Comparison of ENCODE assay signal across 10 cellular contexts in the genomic region with DNA sequence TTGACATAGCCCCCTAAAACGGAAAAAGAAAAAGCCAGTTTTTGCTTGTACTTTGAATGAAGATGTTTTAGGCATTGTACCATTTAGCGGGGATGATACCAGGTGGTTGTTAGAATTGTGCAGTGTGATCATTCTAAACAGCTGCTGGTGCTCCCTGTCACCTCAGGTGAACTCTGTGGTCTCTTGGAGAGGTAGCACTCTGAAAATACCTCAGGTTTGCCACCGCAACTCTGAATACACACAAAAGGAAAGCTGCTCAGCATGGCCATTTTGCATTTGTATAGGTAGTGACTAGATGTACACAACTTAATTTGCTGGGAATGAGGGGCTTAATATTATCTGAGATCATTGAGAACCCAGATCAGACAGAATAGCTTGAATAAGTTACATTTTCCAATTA.
"Had no signal": no experiment of that assay in that cellular context is flagged by ENCODE, and none has a peak within 500 bp of the region (broad histone marks: within the 10 kb centered on the region; RNA-seq: fewer than 3 reads in every experiment).

No MANE protein-coding gene starts in this region.

- H3K9me3 Mint-ChIP-seq: immature natural killer cell; naive thymus-derived CD4-positive, alpha-beta T cell had no signal

- DNase-seq: activated CD4-positive, alpha-beta T cell treated with anti-CD3 and anti-CD28 coated beads for 48 hours; activated naive CD4-positive, alpha-beta T cell treated with Interleukin-2 at 50 U/mL for 16 hours; hypothalamus; immature natural killer cell; left cardiac atrium; naive thymus-derived CD4-positive, alpha-beta T cell; stimulated activated CD4-positive, alpha-beta T cell treated with anti-CD3 and anti-CD28 coated beads, Interleukin-15, amount 100 ng/mL, for 24 hours; stimulated activated CD4-positive, alpha-beta T cell treated with anti-CD3 and anti-CD28 coated beads, Interleukin-4, amount 100 ng/mL, for 4 hours; stomach had no signal

- H3K27me3 Mint-ChIP-seq: naive thymus-derived CD4-positive, alpha-beta T cell had no signal

- FAIRE-seq: colon had no signal

- H3K4me1 Mint-ChIP-seq: immature natural killer cell; naive thymus-derived CD4-positive, alpha-beta T cell had no signal

- H3K27ac Mint-ChIP-seq: immature natural killer cell; naive thymus-derived CD4-positive, alpha-beta T cell had no signal

- ATAC-seq: left cardiac atrium; naive thymus-derived CD4-positive, alpha-beta T cell had no signal

- H3K4me3 Mint-ChIP-seq: immature natural killer cell; naive thymus-derived CD4-positive, alpha-beta T cell had no signal
